In the genomic region with DNA sequence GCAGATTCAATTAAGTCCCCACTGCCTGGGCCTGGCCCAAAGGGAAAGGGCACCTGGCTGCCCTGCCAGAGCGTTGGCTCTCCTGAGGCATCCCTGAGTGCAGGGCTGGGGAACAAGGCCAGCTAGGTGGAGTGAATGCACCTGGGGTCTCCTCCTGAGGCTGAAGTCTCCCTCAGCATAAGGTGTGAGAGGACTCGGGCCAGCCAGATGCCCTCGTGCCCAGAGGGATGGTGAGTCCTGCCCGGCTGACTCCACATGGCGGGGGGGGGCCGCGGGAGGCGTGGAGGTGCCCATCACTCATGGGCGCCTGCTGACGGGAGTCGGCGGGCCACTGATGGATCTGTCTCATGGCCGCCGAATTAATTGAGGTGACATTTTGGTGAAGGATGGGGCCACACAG, we compare ENCODE assay signal across 16 cellular contexts.
A peak's percentile ranks its signal among the peaks of the same experiment; 100 is the strongest.
DNase-seq lines count a peak whose midpoint lies in the region; ATAC-seq and TF ChIP-seq lines count a peak whose summit lies in the region.
"Had no signal": no experiment of that assay in that cellular context is flagged by ENCODE, and none has a peak within 500 bp of the region (broad histone marks: within the 10 kb centered on the region; RNA-seq: fewer than 3 reads in every experiment).

No MANE protein-coding gene starts in this region.

- H3K4me3 Mint-ChIP-seq in endodermal cell, result no peak overlapping the region
- H3K4me3 Mint-ChIP-seq: CD4-positive, alpha-beta T cell; H9 had no signal

- no peak overlapping the region for H2AFZ ChIP-seq in neuronal stem cell (ENCODE audit: low read length)

- no peak overlapping the region for H3K9ac ChIP-seq in endodermal cell (ENCODE audit: extremely low read depth, low read length, poor library complexity, severe bottlenecking)
- no peak overlapping the region for H3K9ac ChIP-seq in neuronal stem cell (ENCODE audit: low read depth, low read length, poor library complexity)

- H3K9me3 ChIP-seq in cardiac muscle cell (ENCODE audit: low read depth) (no peaks in the 10 kb centered on the region), endodermal cell (ENCODE audit: control insufficient read depth, low read length) (no peaks in the 10 kb centered on the region), neuronal stem cell (replicated peaks in 1 of 2; ENCODE audit: control insufficient read depth in 2 of 2, insufficient read depth in 1 of 2, low read depth in 1 of 2, low read length in 2 of 2) (no peaks in the 10 kb centered on the region), stomach (no peaks in the 10 kb centered on the region)
- H3K9me3 ChIP-seq: A549, Caco-2 had no signal

- H3K4me1 ChIP-seq in cardiac muscle cell (ENCODE audit: low read depth) (peaks cover 60% of the 10 kb centered on the region), endodermal cell (ENCODE audit: control insufficient read depth, insufficient read depth, low read length) (peaks cover 2% of the 10 kb centered on the region), neuronal stem cell (ENCODE audit: control insufficient read depth in 2 of 2, insufficient read depth in 1 of 2, low read depth in 1 of 2, low read length in 2 of 2) (peaks cover 10 to 12% of the 10 kb centered on the region in 2 donors), stomach (peaks cover 0 to 22% (median 12%) of the 10 kb centered on the region in 4 donors)
- H3K4me1 ChIP-seq: A549, Caco-2 had no signal

- no peak overlapping the region for H4K8ac ChIP-seq in neuronal stem cell (ENCODE audit: low read depth, low read length)

- H3K18ac ChIP-seq in neuronal stem cell (ENCODE audit: low read length), result no peak overlapping the region

- no peak overlapping the region for H4K91ac ChIP-seq in neuronal stem cell (ENCODE audit: low read depth, low read length, poor library complexity)

- peak overlapping the region; percentile 26 for H2AK5ac ChIP-seq in neuronal stem cell (ENCODE audit: low read depth, low read length)

- H3K27ac ChIP-seq in cardiac muscle cell (peak overlapping the region; percentile 71), endodermal cell (ENCODE audit: low read depth, low read length) (no peak overlapping the region), neuronal stem cell (replicated peaks; ENCODE audit: low read length) (no peak overlapping the region), stomach (no peak overlapping the region)
- H3K27ac ChIP-seq: 22Rv1, A549, C4-2B had no signal

- peaks cover 22% of the 10 kb centered on the region for H3K4me1 Mint-ChIP-seq in endodermal cell

- TF ChIP-seq EP300 in stomach (IDR thresholded peaks at IDR 0.05), result no peak

- intact Hi-C loops in Right ventricle myocardium superior (cut with DNase I) (no loop called here), stomach (cut with DNase I; ENCODE audit: low total_unique reads) (no loop called here)

- no peak overlapping the region for H2BK5ac ChIP-seq in neuronal stem cell (ENCODE audit: low read length)

- TF ChIP-seq CTCF in cardiac muscle cell (IDR thresholded peaks at IDR 0.05; ENCODE audit: low read depth, low read length), result no peak
- TF ChIP-seq CTCF in endodermal cell (conservative IDR thresholded peaks at IDR 0.05), result no peak
- no peak for TF ChIP-seq CTCF in stomach (IDR thresholded peaks at IDR 0.05)

- H3K27me3 ChIP-seq in cardiac muscle cell (no peaks in the 10 kb centered on the region), endodermal cell (ENCODE audit: control insufficient read depth, insufficient read depth, low read length, poor library complexity, severe bottlenecking) (no peaks in the 10 kb centered on the region), neuronal stem cell (ENCODE audit: control insufficient read depth in 3 of 3, insufficient read depth in 3 of 3, low read depth in 1 of 3, low read length in 3 of 3) (no peaks in the 10 kb centered on the region), stomach (no peaks in the 10 kb centered on the region)

- no peak for TF ChIP-seq POLR2A in stomach (IDR thresholded peaks at IDR 0.05)

- H2BK15ac ChIP-seq in neuronal stem cell (ENCODE audit: low read length), result no peak overlapping the region

- H3K14ac ChIP-seq in neuronal stem cell (ENCODE audit: low read length), result no peak overlapping the region

- H3K23ac ChIP-seq in neuronal stem cell (ENCODE audit: low read depth, low read length, poor library complexity), result no peak overlapping the region

- 85 to 95% methylated on average over 4 to 14 of the region's 14 CpGs for WGBS in endodermal cell (ENCODE audit: insufficient coverage in 1 of 2, insufficient read length in 1 of 2), 2 experiments
- no CpG with 5 or more reads among the region's 14 CpGs for WGBS in neuronal stem cell (ENCODE audit: extremely low coverage in 2 of 2, insufficient read length in 2 of 2, insufficient replicate concordance in 1 of 2), 2 donors
- 85 to 95% (median 92%) methylated on average over 12 to 14 of the region's 14 CpGs for WGBS in stomach, 5 donors

- in situ Hi-C loops in G401 (cut with HindIII; ENCODE audit: low sequenced_read_pairs), result no loop called here

- no peaks in the 10 kb centered on the region for H3K9me3 Mint-ChIP-seq in endodermal cell
- H3K9me3 Mint-ChIP-seq: CD4-positive, alpha-beta T cell; H9 had no signal

- no peaks in the 10 kb centered on the region for H3K27me3 Mint-ChIP-seq in endodermal cell (ENCODE audit: insufficient read depth)
- H3K27me3 Mint-ChIP-seq: CD4-positive, alpha-beta T cell had no signal

- H3K4ac ChIP-seq in neuronal stem cell (ENCODE audit: low read length), result no peak overlapping the region

- no peak overlapping the region for H3K27ac Mint-ChIP-seq in endodermal cell
- H3K27ac Mint-ChIP-seq: CD4-positive, alpha-beta T cell had no signal

- H3K79me1 ChIP-seq in neuronal stem cell (ENCODE audit: low read depth, low read length), result no peaks in the 10 kb centered on the region

- peaks cover 5% of the 10 kb centered on the region for H3K36me3 Mint-ChIP-seq in endodermal cell (ENCODE audit: low read depth)

- H3K36me3 ChIP-seq in cardiac muscle cell (no peaks in the 10 kb centered on the region), endodermal cell (ENCODE audit: control insufficient read depth, insufficient read depth, low read length) (no peaks in the 10 kb centered on the region), neuronal stem cell (replicated peaks in 1 of 2; ENCODE audit: control insufficient read depth in 2 of 2, insufficient read depth in 2 of 2, low read length in 2 of 2) (peaks cover 0 to 2% of the 10 kb centered on the region in 2 donors), stomach (peaks cover 0 to 10% (median 3%) of the 10 kb centered on the region in 4 donors)

- no peak for ATAC-seq in Right ventricle myocardium superior (ENCODE audit: poor library complexity)
- ATAC-seq: A549 had no signal

- H2BK120ac ChIP-seq in neuronal stem cell (ENCODE audit: low read depth, low read length), result no peak overlapping the region

- no peak for DNase-seq in cardiac muscle cell (ENCODE audit: low read depth in 1 of 2, low spot score in 1 of 2)
- no peak for DNase-seq in Right ventricle myocardium superior
- DNase-seq in G401 (ENCODE audit: low spot score), result peak; percentile 43
- DNase-seq in endodermal cell, result peak; percentile 17
- DNase-seq in neuronal stem cell (ENCODE audit: low spot score), result no peak
- no peak for DNase-seq in SIG-M5 (lab: John Stamatoyannopoulos, UW)
- DNase-seq in stomach, result no peak
- DNase-seq: AML-193; Caco-2; CD4-positive, alpha-beta T cell; GDM1; GOT3; H9 had no signal

- no peak overlapping the region for H3K4me2 ChIP-seq in neuronal stem cell (ENCODE audit: insufficient read depth, low read length, poor library complexity, severe bottlenecking)
- H3K4me2 ChIP-seq: A549 had no signal

- no peak overlapping the region for H2BK12ac ChIP-seq in neuronal stem cell (ENCODE audit: low read length)

- no peak overlapping the region for H3K4me3 ChIP-seq in cardiac muscle cell
- no peak overlapping the region for H3K4me3 ChIP-seq in endodermal cell (ENCODE audit: low read length)
- H3K4me3 ChIP-seq in neuronal stem cell (ENCODE audit: low read length in 2 of 2), result no peak overlapping the region
- no peak overlapping the region for H3K4me3 ChIP-seq in stomach
- H3K4me3 ChIP-seq: A549 had no signal

Comparison
In these comparisons a context has a peak if more than half of its experiments do, and no peak if none do; other contexts are left out.
1. DNase-seq: peak in G401 (single experiment) and endodermal cell (single experiment); none in cardiac muscle cell (0 of 2), Right ventricle myocardium superior (single experiment), neuronal stem cell (single experiment), SIG-M5 (single experiment) and stomach (single experiment).